In the genomic region with DNA sequence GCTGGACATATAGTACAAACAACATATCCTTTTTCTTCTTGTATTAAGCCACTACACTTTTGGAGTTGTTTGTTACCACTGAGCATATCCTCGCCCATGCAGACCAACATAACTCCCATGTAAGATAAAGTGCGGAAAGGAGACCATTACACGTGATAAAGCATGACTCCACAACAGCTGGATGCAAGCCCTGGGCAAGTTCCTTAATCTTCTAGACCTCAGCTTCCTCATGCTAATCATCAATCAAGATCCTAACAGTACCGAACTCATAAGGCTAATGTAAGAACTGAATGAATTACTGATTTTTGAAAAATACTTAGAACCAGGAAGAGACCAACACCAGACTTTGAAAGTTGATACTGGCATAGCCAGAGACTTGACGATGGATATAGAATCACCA, we compare ENCODE assay signal across 19 cellular contexts. TPM values are rescaled to one million over a fixed set of nuclear protein-coding genes. Genes with fewer than 3 reads are reported as not detected.
DNase-seq lines count a peak whose midpoint lies in the region; ATAC-seq, FAIRE-seq and TF ChIP-seq lines count a peak whose summit lies in the region.
"Had no signal": no experiment of that assay in that cellular context is flagged by ENCODE, and none has a peak within 500 bp of the region (broad histone marks: within the 10 kb centered on the region; RNA-seq: fewer than 3 reads in every experiment).

No MANE protein-coding gene starts in this region.

- no peak overlapping the region for H3K4me2 ChIP-seq in astrocyte (ENCODE audit: low read length)
- H3K4me2 ChIP-seq: A549 had no signal

- H3K36me3 Mint-ChIP-seq in activated T-cell treated with anti-CD3 and anti-CD28 coated beads, Interleukin-2, amount 50 U/mL, for 24 hours (ENCODE audit: low read depth), result peaks cover 97% of the 10 kb centered on the region
- H3K36me3 Mint-ChIP-seq in astrocyte (ENCODE audit: low read depth, unreplicated experiment), result peaks cover 21% of the 10 kb centered on the region
- peaks cover 19% of the 10 kb centered on the region for H3K36me3 Mint-ChIP-seq in natural killer cell treated with Interleukin-12 subunit alpha and Interleukin-12 subunit beta and Interleukin-15 and Interleukin-18, amount 100 ng/mL, for 72 hours

- H3K4me3 Mint-ChIP-seq in activated T-cell treated with anti-CD3 and anti-CD28 coated beads, Interleukin-2, amount 50 U/mL, for 24 hours, result no peak overlapping the region
- H3K4me3 Mint-ChIP-seq in astrocyte (ENCODE audit: unreplicated experiment), result no peak overlapping the region
- no peak overlapping the region for H3K4me3 Mint-ChIP-seq in natural killer cell treated with Interleukin-12 subunit alpha and Interleukin-12 subunit beta and Interleukin-15 and Interleukin-18, amount 100 ng/mL, for 72 hours

- H3K4me1 Mint-ChIP-seq in activated T-cell treated with anti-CD3 and anti-CD28 coated beads, Interleukin-2, amount 50 U/mL, for 24 hours (ENCODE audit: low read depth), result peaks cover 20% of the 10 kb centered on the region
- no peaks in the 10 kb centered on the region for H3K4me1 Mint-ChIP-seq in astrocyte (ENCODE audit: low read depth, unreplicated experiment)
- H3K4me1 Mint-ChIP-seq in natural killer cell treated with Interleukin-12 subunit alpha and Interleukin-12 subunit beta and Interleukin-15 and Interleukin-18, amount 100 ng/mL, for 72 hours (ENCODE audit: low read depth in 2 of 2), result peaks cover 20 to 27% of the 10 kb centered on the region in 2 donors

- no peaks in the 10 kb centered on the region for H3K27me3 ChIP-seq in astrocyte (ENCODE audit: insufficient read depth, low read length)

- no peak overlapping the region for H3K9ac ChIP-seq in astrocyte (ENCODE audit: low read length)

- no peak for DNase-seq in activated T-cell treated with anti-CD3 and anti-CD28 coated beads, Interleukin-2, amount 50 U/mL, for 24 hours
- DNase-seq in activated T-cell treated with anti-CD3 and anti-CD28 coated beads, Interleukin-2, amount 50 U/mL, for 48 hours, result no peak
- DNase-seq in NOMO-1 (lab: John Stamatoyannopoulos, UW; ENCODE audit: unreplicated experiment in 2 of 2) (peak; percentile 54 to 94), astrocyte (ENCODE audit: low read depth) (no peak), urothelium cell line (ENCODE audit: low spot score) (no peak), HuH-7 (ENCODE audit: low spot score) (no peak), glomerular visceral epithelial cell (ENCODE audit: extremely low spot score) (no peak)
- DNase-seq in natural killer cell treated with Interleukin-12 subunit alpha and Interleukin-12 subunit beta and Interleukin-15 and Interleukin-18, amount 100 ng/mL, for 72 hours (ENCODE audit: low spot score), result no peak
- DNase-seq: activated CD4-positive, alpha-beta T cell treated with anti-CD3 and anti-CD28 coated beads for 48 hours; dermis blood vessel endothelial cell; NCI-H1436; NCI-H69; stimulated activated CD8-positive, alpha-beta memory T cell treated with anti-CD3 and anti-CD28 coated beads, Interleukin-4, amount 100 ng/mL, for 48 hours had no signal

- H3K79me2 ChIP-seq in astrocyte (ENCODE audit: insufficient read depth, low read length), result peaks cover 16% of the 10 kb centered on the region

- H3K27ac ChIP-seq in astrocyte (ENCODE audit: low read depth, low read length), result no peak overlapping the region
- H3K27ac ChIP-seq: A549 had no signal

- peaks cover 55% of the 10 kb centered on the region for H4K20me1 ChIP-seq in astrocyte (ENCODE audit: insufficient read depth, low read length)

- H2AFZ ChIP-seq in astrocyte (ENCODE audit: low read depth, low read length), result no peak overlapping the region

- FAIRE-seq in astrocyte (lab: Jason Lieb, UNC) (no peak), urothelium cell line (lab: Jason Lieb, UNC) (no peak)
- FAIRE-seq: A549, frontal cortex, GM19239 had no signal

- H3K27me3 Mint-ChIP-seq in activated T-cell treated with anti-CD3 and anti-CD28 coated beads, Interleukin-2, amount 50 U/mL, for 24 hours, result no peaks in the 10 kb centered on the region
- no peaks in the 10 kb centered on the region for H3K27me3 Mint-ChIP-seq in astrocyte (ENCODE audit: low read depth, unreplicated experiment)
- no peaks in the 10 kb centered on the region for H3K27me3 Mint-ChIP-seq in natural killer cell treated with Interleukin-12 subunit alpha and Interleukin-12 subunit beta and Interleukin-15 and Interleukin-18, amount 100 ng/mL, for 72 hours

- H3K27ac Mint-ChIP-seq in activated T-cell treated with anti-CD3 and anti-CD28 coated beads, Interleukin-2, amount 50 U/mL, for 24 hours, result peak overlapping the region; percentile 65
- peak overlapping the region; percentile 7 for H3K27ac Mint-ChIP-seq in astrocyte (ENCODE audit: unreplicated experiment)
- H3K27ac Mint-ChIP-seq in natural killer cell treated with Interleukin-12 subunit alpha and Interleukin-12 subunit beta and Interleukin-15 and Interleukin-18, amount 100 ng/mL, for 72 hours, result peak overlapping the region; percentile 5 to 81

- no peaks in the 10 kb centered on the region for H3K9me3 Mint-ChIP-seq in activated T-cell treated with anti-CD3 and anti-CD28 coated beads, Interleukin-2, amount 50 U/mL, for 24 hours
- H3K9me3 Mint-ChIP-seq in astrocyte (ENCODE audit: unreplicated experiment), result no peaks in the 10 kb centered on the region
- H3K9me3 Mint-ChIP-seq in natural killer cell treated with Interleukin-12 subunit alpha and Interleukin-12 subunit beta and Interleukin-15 and Interleukin-18, amount 100 ng/mL, for 72 hours, result no peaks in the 10 kb centered on the region

- H3K4me1 ChIP-seq in astrocyte (ENCODE audit: insufficient read depth, low read length), result no peaks in the 10 kb centered on the region
- H3K4me1 ChIP-seq: A549 had no signal

- no peak overlapping the region for H3K4me3 ChIP-seq in astrocyte (ENCODE audit: insufficient read depth, low read depth, low read length)
- H3K4me3 ChIP-seq: A549 had no signal

- TF ChIP-seq CTCF in astrocyte (IDR thresholded peaks at IDR 0.05; ENCODE audit: insufficient read depth, low read depth, low read length), result no peak

- no peak for ATAC-seq in natural killer cell treated with Interleukin-12 subunit alpha and Interleukin-12 subunit beta and Interleukin-15 and Interleukin-18, amount 100 ng/mL, for 72 hours
- ATAC-seq: A549, left colon, SK-N-SH treated with all-trans-retinoic acid at 6 μM for 48 hours had no signal

- no peaks in the 10 kb centered on the region for H3K9me3 ChIP-seq in astrocyte (ENCODE audit: insufficient read depth, low read depth, low read length)
- H3K9me3 ChIP-seq: A549 had no signal

- H3K36me3 ChIP-seq in astrocyte (ENCODE audit: insufficient read depth, low read length), result peaks cover 49% of the 10 kb centered on the region

RNA-seq across cellular contexts. Expression of a gene that starts 47.0 kb away (rescaled TPM):
- not detected in 2 replicates for total RNA-seq in astrocyte
- total RNA-seq in natural killer cell treated with Interleukin-12 subunit alpha and Interleukin-12 subunit beta and Interleukin-15 and Interleukin-18, amount 100 ng/mL, for 72 hours, result not detected
- total RNA-seq: dermis blood vessel endothelial cell, osteoblast had no signal

Comparison
In these comparisons a context has a peak if more than half of its experiments do, and no peak if none do; other contexts are left out.
1. DNase-seq: peak in NOMO-1 (2 of 2); none in activated T-cell treated with anti-CD3 and anti-CD28 coated beads, Interleukin-2, amount 50 U/mL, for 24 hours (single experiment), activated T-cell treated with anti-CD3 and anti-CD28 coated beads, Interleukin-2, amount 50 U/mL, for 48 hours (0 of 2), astrocyte (single experiment), natural killer cell treated with Interleukin-12 subunit alpha and Interleukin-12 subunit beta and Interleukin-15 and Interleukin-18, amount 100 ng/mL, for 72 hours (single experiment), urothelium cell line (single experiment), HuH-7 (single experiment) and glomerular visceral epithelial cell (single experiment).
2. H3K27ac Mint-ChIP-seq: peak in every context shown above with its lines; median percentile 65 in activated T-cell treated with anti-CD3 and anti-CD28 coated beads, Interleukin-2, amount 50 U/mL, for 24 hours; 43 in natural killer cell treated with Interleukin-12 subunit alpha and Interleukin-12 subunit beta and Interleukin-15 and Interleukin-18, amount 100 ng/mL, for 72 hours; 7 in astrocyte.